ENCODE assay signal across 10 cellular contexts in genomic region chr10:99984201-99984600, GRCh38. TPM values are rescaled to one million over a fixed set of nuclear protein-coding genes. Genes with fewer than 3 reads are reported as not detected.
DNase-seq lines count a peak whose midpoint lies in the region; ATAC-seq and TF ChIP-seq lines count a peak whose summit lies in the region.
"Had no signal": no experiment of that assay in that cellular context is flagged by ENCODE, and none has a peak within 500 bp of the region (broad histone marks: within the 10 kb centered on the region; RNA-seq: fewer than 3 reads in every experiment).

No MANE protein-coding gene starts in this region.

- H3K4me1 ChIP-seq in parathyroid adenoma = peaks cover 32% of the 10 kb centered on the region
- H3K4me1 ChIP-seq in tibial artery = peaks cover 0 to 14% (median 3%) of the 10 kb centered on the region in 4 donors

- H3K79me2 ChIP-seq in parathyroid adenoma = peaks cover 72% of the 10 kb centered on the region

- peak overlapping the region; percentile 96 for H3K27ac Mint-ChIP-seq in chondrocyte (ENCODE audit: unreplicated experiment)

- TF ChIP-seq CTCF in GM12865 (IDR thresholded peaks at IDR 0.05; ENCODE audit: insufficient read depth, low read depth, low read length, missing control alignments) = no peak
- TF ChIP-seq CTCF in chondrocyte (IDR thresholded peaks at IDR 0.05) = no peak
- no peak for TF ChIP-seq CTCF in parathyroid adenoma (IDR thresholded peaks at IDR 0.05)
- no peak for TF ChIP-seq CTCF in tibial artery (IDR thresholded peaks at IDR 0.05)

- H3K9me3 Mint-ChIP-seq in chondrocyte (ENCODE audit: low read depth) = no peaks in the 10 kb centered on the region

- intact Hi-C loops in tibial artery (cut with DNase I; ENCODE audit: low total_unique reads) = no loop called here

- H3K36me3 ChIP-seq in parathyroid adenoma (ENCODE audit: control insufficient read depth, insufficient read depth, low read length) (no peaks in the 10 kb centered on the region), tibial artery (no peaks in the 10 kb centered on the region)

- H3K9ac ChIP-seq in parathyroid adenoma = no peak overlapping the region

- peaks cover 43% of the 10 kb centered on the region for H3K4me1 Mint-ChIP-seq in chondrocyte (ENCODE audit: low read depth)

- no peak overlapping the region for H3K27ac ChIP-seq in parathyroid adenoma
- H3K27ac ChIP-seq in tibial artery = peak overlapping the region in 1 of 2 donors; percentile 56
- H3K27ac ChIP-seq: SJSA1 had no signal

- peaks cover 2% of the 10 kb centered on the region for H3K36me3 Mint-ChIP-seq in chondrocyte (ENCODE audit: low read depth)

- ATAC-seq in HG03439 (IDR thresholded peaks at IDR 0.05; ENCODE audit: unreplicated experiment) (peak; percentile 47), HG03565 (IDR thresholded peaks at IDR 0.05; ENCODE audit: unreplicated experiment) (no peak)

- DNase-seq in GM12865 (ENCODE audit: low read depth) = peak; percentile 55
- DNase-seq in chondrocyte (ENCODE audit: low spot score) = no peak
- no peak for DNase-seq in stimulated activated CD4-positive, alpha-beta T cell treated with anti-CD3 and anti-CD28 coated beads, Interleukin-15, amount 100 ng/mL, for 24 hours
- no peak for DNase-seq in occipital lobe (lab: John Stamatoyannopoulos, UW)
- no peak for DNase-seq in tibial artery
- DNase-seq: NCI-H1436 had no signal

- no peak overlapping the region for H3K4me3 Mint-ChIP-seq in chondrocyte (ENCODE audit: unreplicated experiment)

- no peaks in the 10 kb centered on the region for H3K27me3 ChIP-seq in parathyroid adenoma (ENCODE audit: control insufficient read depth, insufficient read depth, low read length)
- no peaks in the 10 kb centered on the region for H3K27me3 ChIP-seq in tibial artery
- H3K27me3 ChIP-seq: SJSA1 had no signal

- H3K27me3 Mint-ChIP-seq in chondrocyte (ENCODE audit: low read depth) = no peaks in the 10 kb centered on the region

- H3K9me3 ChIP-seq in parathyroid adenoma (ENCODE audit: control insufficient read depth, low read length) (no peaks in the 10 kb centered on the region), tibial artery (no peaks in the 10 kb centered on the region)
- H3K9me3 ChIP-seq: SJSA1 had no signal

- H3K4me2 ChIP-seq in parathyroid adenoma (ENCODE audit: low read length) = peak overlapping the region; percentile 18

- no peak overlapping the region for H2AFZ ChIP-seq in parathyroid adenoma

- H3K4me3 ChIP-seq in GM12865 (ENCODE audit: low read depth, low read length) (peak overlapping the region; percentile 17; the same call in 1 of the 2 replicates), parathyroid adenoma (ENCODE audit: low read depth, low read length) (no peak overlapping the region), tibial artery (no peak overlapping the region)
- H3K4me3 ChIP-seq: SJSA1 had no signal

RNA-seq across cellular contexts. Expression of gene DNMBP, which starts 25.5 kb away (rescaled TPM):
- 10.9 to 13.4 TPM (median 11.7 TPM) in 3 replicates for total RNA-seq in chondrocyte
- 2.7 TPM for total RNA-seq in occipital lobe
